Comparison of ENCODE assay signal across 9 cellular contexts in the genomic region with DNA sequence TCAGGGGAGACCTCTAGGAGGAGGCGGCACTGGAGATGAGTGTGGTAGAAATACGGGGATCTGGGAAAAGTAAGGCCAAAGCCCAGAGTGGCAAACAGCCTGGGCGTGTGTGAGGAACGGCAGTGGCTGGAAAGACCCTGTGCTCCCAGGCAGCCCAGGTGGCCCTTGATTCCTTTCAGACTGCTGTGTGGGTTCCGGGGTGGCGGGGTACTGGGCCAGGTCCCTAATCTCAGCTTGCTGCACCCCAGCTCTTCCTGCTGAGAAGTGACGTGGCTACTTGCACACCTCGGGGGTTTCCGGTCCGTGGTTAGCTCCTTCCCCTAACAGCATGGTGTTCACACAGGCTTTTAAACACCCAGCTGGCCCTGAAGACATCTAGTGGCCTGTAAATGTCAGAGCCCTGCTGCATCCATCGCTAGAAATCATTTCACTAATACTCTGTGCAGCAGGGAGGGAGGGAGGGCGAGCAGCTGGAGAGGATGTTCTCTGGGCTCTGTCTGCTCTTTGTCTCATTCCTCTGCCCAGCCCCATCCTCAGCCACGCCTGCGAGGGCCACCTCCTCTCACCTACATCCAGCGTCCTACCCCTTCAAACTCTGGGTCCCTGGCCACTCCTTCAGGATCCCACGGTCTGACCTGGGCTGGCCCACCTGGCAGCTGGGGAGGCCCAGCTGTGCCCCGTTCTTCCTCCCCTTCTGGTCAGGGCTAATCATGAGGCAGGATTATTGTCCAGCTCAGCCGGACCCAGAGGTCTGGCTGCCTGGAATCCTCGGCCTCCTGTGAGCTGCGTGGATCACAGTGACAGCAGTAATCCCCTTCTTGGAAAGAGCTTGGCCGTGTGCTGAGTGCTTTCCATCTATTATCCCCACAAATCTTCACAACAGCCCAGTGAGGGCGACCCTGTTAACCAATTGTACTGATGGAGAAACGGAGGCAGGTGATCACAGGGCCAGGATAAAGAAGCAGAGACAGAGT. TPM values are rescaled to one million over a fixed set of nuclear protein-coding genes. Genes with fewer than 3 reads are reported as not detected.
DNase-seq lines count a peak whose midpoint lies in the region; ATAC-seq and TF ChIP-seq lines count a peak whose summit lies in the region.
"Had no signal": no experiment of that assay in that cellular context is flagged by ENCODE, and none has a peak within 500 bp of the region (broad histone marks: within the 10 kb centered on the region; RNA-seq: fewer than 3 reads in every experiment).

No MANE protein-coding gene starts in this region.

- no peak for TF ChIP-seq EP300 in tibial nerve (IDR thresholded peaks at IDR 0.05)

- H3K9ac ChIP-seq in BLaER1 treated with 17β-estradiol and CSF1 and Interleukin-3, amounts not matched to agents 10 nM and 100 nM: peak overlapping the region; percentile 54 to 76 (median 64); a peak in 19 of 22 replicates

- no peak for TF ChIP-seq POLR2A in tibial nerve (IDR thresholded peaks at IDR 0.05)

- no peaks in the 10 kb centered on the region for H3K27me3 ChIP-seq in BLaER1 treated with 17β-estradiol and CSF1 and Interleukin-3, amounts not matched to agents 10 nM and 100 nM
- H3K27me3 ChIP-seq in tibial nerve: no peaks in the 10 kb centered on the region
- H3K27me3 ChIP-seq: cardiac muscle cell had no signal

- WGBS in tibial nerve, 2 donors: 78 to 80% methylated on average over 23 of the region's 23 CpGs

- DNase-seq in activated CD8-positive, alpha-beta memory T cell treated with anti-CD3 and anti-CD28 coated beads for 48 hours (ENCODE audit: low read depth in 2 of 3, low spot score in 2 of 3): peak; percentile 35 to 59 (median 58)
- DNase-seq in left colon (peak; percentile 66 to 71), tibial nerve (ENCODE audit: low spot score in 2 of 2) (no peak), NCI-H2029 treated with DMSO at 0.1 percent for 48 hours (lab: John Stamatoyannopoulos, UW) (no peak)

- no peaks in the 10 kb centered on the region for H3K9me3 ChIP-seq in BLaER1 treated with 17β-estradiol and CSF1 and Interleukin-3, amounts not matched to agents 10 nM and 100 nM (replicated peaks in 1 of 11)
- no peaks in the 10 kb centered on the region for H3K9me3 ChIP-seq in tibial nerve

- peaks cover 26 to 74% (median 47%) of the 10 kb centered on the region in 11 experiments; a peak in 18 of 22 replicates for H4K20me1 ChIP-seq in BLaER1 treated with 17β-estradiol and CSF1 and Interleukin-3, amounts not matched to agents 10 nM and 100 nM

- ATAC-seq in GM19438 (IDR thresholded peaks at IDR 0.05; ENCODE audit: low read depth, unreplicated experiment) (peak; percentile 91), HG03565 (IDR thresholded peaks at IDR 0.05; ENCODE audit: unreplicated experiment) (peak; percentile 73), left colon (peak; percentile 52)
- peak; percentile 96 for ATAC-seq in stimulated activated memory B cell treated with anti-CD40 and anti-IgM and Interleukin-4, amounts not matched to agents 10 μg/mL and 1 μg/mL and 100 μg/mL, for 72 hours

- peaks cover 63% of the 10 kb centered on the region for H3K36me3 Mint-ChIP-seq in stimulated activated memory B cell treated with anti-CD40 and anti-IgM and Interleukin-4, amounts not matched to agents 10 μg/mL and 1 μg/mL and 100 μg/mL, for 72 hours

- peak overlapping the region; percentile 60 to 92 (median 78) for H3K4me2 ChIP-seq in BLaER1 treated with 17β-estradiol and CSF1 and Interleukin-3, amounts not matched to agents 10 nM and 100 nM

- H3K27me3 Mint-ChIP-seq in stimulated activated memory B cell treated with anti-CD40 and anti-IgM and Interleukin-4, amounts not matched to agents 10 μg/mL and 1 μg/mL and 100 μg/mL, for 72 hours: no peaks in the 10 kb centered on the region

- H3K27ac Mint-ChIP-seq in stimulated activated memory B cell treated with anti-CD40 and anti-IgM and Interleukin-4, amounts not matched to agents 10 μg/mL and 1 μg/mL and 100 μg/mL, for 72 hours: peak overlapping the region; percentile 94

- H3K4me1 ChIP-seq in BLaER1 treated with 17β-estradiol and CSF1 and Interleukin-3, amounts not matched to agents 10 nM and 100 nM: peaks cover 46 to 54% (median 51%) of the 10 kb centered on the region in 10 experiments
- H3K4me1 ChIP-seq in tibial nerve: peaks cover 0 to 18% (median 9%) of the 10 kb centered on the region in 4 donors

- peak overlapping the region in 1 of 10 experiments; percentile 43; a peak in 1 of 20 replicates for H3K4me3 ChIP-seq in BLaER1 treated with 17β-estradiol and CSF1 and Interleukin-3, amounts not matched to agents 10 nM and 100 nM
- H3K4me3 ChIP-seq in tibial nerve: no peak overlapping the region
- H3K4me3 ChIP-seq: cardiac muscle cell had no signal

- intact Hi-C loops in left colon (cut with DNase I, micrococcal nuclease): no loop called here

- H3K4me1 Mint-ChIP-seq in stimulated activated memory B cell treated with anti-CD40 and anti-IgM and Interleukin-4, amounts not matched to agents 10 μg/mL and 1 μg/mL and 100 μg/mL, for 72 hours: peaks cover 69% of the 10 kb centered on the region

- peak overlapping the region; percentile 64 for H3K4me3 Mint-ChIP-seq in stimulated activated memory B cell treated with anti-CD40 and anti-IgM and Interleukin-4, amounts not matched to agents 10 μg/mL and 1 μg/mL and 100 μg/mL, for 72 hours

- H3K36me3 ChIP-seq in BLaER1 treated with 17β-estradiol and CSF1 and Interleukin-3, amounts not matched to agents 10 nM and 100 nM: peaks cover 64 to 85% (median 75%) of the 10 kb centered on the region in 11 experiments
- H3K36me3 ChIP-seq in tibial nerve: peaks cover 0 to 86% (median 16%) of the 10 kb centered on the region in 3 donors

- TF ChIP-seq CTCF in tibial nerve (IDR thresholded peaks at IDR 0.05): no peak

- H3K9me3 Mint-ChIP-seq in stimulated activated memory B cell treated with anti-CD40 and anti-IgM and Interleukin-4, amounts not matched to agents 10 μg/mL and 1 μg/mL and 100 μg/mL, for 72 hours: no peaks in the 10 kb centered on the region

- peak overlapping the region in 10 of 11 experiments; percentile 46 to 82 (median 71); a peak in 20 of 22 replicates for H3K27ac ChIP-seq in BLaER1 treated with 17β-estradiol and CSF1 and Interleukin-3, amounts not matched to agents 10 nM and 100 nM
- H3K27ac ChIP-seq in tibial nerve: peak overlapping the region in 1 of 4 donors; percentile 70
- H3K27ac ChIP-seq: cardiac muscle cell had no signal

RNA-seq across cellular contexts. Expression of a gene that starts 7.2 kb away (rescaled TPM):
- total RNA-seq in left colon: 10 to 100 TPM; 22.2 to 25.8 TPM
- 10 to 100 TPM in 2 of 4 donors, 1 to 10 TPM in 2; 9.2 to 13.5 (median 10.0) TPM for total RNA-seq in tibial nerve

RNA-seq across cellular contexts. Expression of a gene that starts 29.2 kb away (rescaled TPM):
- total RNA-seq in left colon (100 to 1,000 TPM; 202 to 348 TPM), tibial nerve (not detected)

RNA-seq across cellular contexts. Expression of a gene that starts 46.0 kb away (rescaled TPM):
- total RNA-seq in left colon (10 to 100 TPM; 17.1 to 18.6 TPM), tibial nerve (10 to 100 TPM in 3 of 4 donors, 1 to 10 TPM in 1; 9.3 to 22.2 (median 17.6) TPM)

RNA-seq across cellular contexts. Expression of a gene that starts 56.4 kb away (rescaled TPM):
- 10 to 100 TPM; 33.8 to 38.8 TPM for total RNA-seq in left colon
- 10 to 100 TPM in 3 of 4 donors, 1 to 10 TPM in 1; 7.9 to 14.7 (median 13.8) TPM for total RNA-seq in tibial nerve

Comparison
In these comparisons a context has a peak if more than half of its experiments do, and no peak if none do; other contexts are left out.
1. DNase-seq: peak in activated CD8-positive, alpha-beta memory T cell treated with anti-CD3 and anti-CD28 coated beads for 48 hours (3 of 3) and left colon (2 of 2); none in tibial nerve (0 of 2) and NCI-H2029 treated with DMSO at 0.1 percent for 48 hours (single experiment).
2. RNA of a gene that starts 29.2 kb away (total RNA-seq): 202 to 348 TPM in left colon; not detected in tibial nerve; every median in the first group is over 100 times any median in the second.
3. Peak in every context shown above with its lines, with median percentiles within 50 percentile points of each other: ATAC-seq.